ENCODE assay signal across 22 cellular contexts in genomic region chr22:31377609-31378008, GRCh38.
"Had no signal": no experiment of that assay in that cellular context is flagged by ENCODE, and none has a peak within 500 bp of the region (broad histone marks: within the 10 kb centered on the region; RNA-seq: fewer than 3 reads in every experiment).

No MANE protein-coding gene starts in this region.

- H3K4me1 ChIP-seq: breast epithelium, gastroesophageal sphincter, sigmoid colon, transverse colon, uterus had no signal

- H3K36me3 ChIP-seq: breast epithelium, gastroesophageal sphincter, sigmoid colon, transverse colon, uterus had no signal

- H3K4me1 Mint-ChIP-seq: WTC11 had no signal

- H3K36me3 Mint-ChIP-seq: activated naive CD8-positive, alpha-beta T cell treated with anti-CD3 and anti-CD28 coated beads for 36 hours; stimulated activated naive B cell treated with anti-CD40 and anti-IgM and Interleukin-4, amounts not matched to agents 10 μg/mL and 1 μg/mL and 100 μg/mL, for 72 hours; WTC11 had no signal

- H3K9me3 Mint-ChIP-seq: activated naive CD8-positive, alpha-beta T cell treated with anti-CD3 and anti-CD28 coated beads for 36 hours; activated T-cell treated with anti-CD3 and anti-CD28 coated beads, Interleukin-2, amount 50 U/mL, for 24 hours; activated T-helper 2 cell treated with anti-CD3 and anti-CD28 coated beads, Interferon-gamma antibody, Interleukin-2, Interleukin-4, amounts not matched to agents 10 μg/mL and 5 μg/mL and 100 μg/mL, durations not matched to agents 14 hours and 24 hours and 36 hours; stimulated activated naive B cell treated with anti-CD40 and anti-IgM and Interleukin-4, amounts not matched to agents 10 μg/mL and 1 μg/mL and 100 μg/mL, for 72 hours; WTC11 had no signal

- H3K27me3 Mint-ChIP-seq: activated naive CD8-positive, alpha-beta T cell treated with anti-CD3 and anti-CD28 coated beads for 36 hours; activated T-cell treated with anti-CD3 and anti-CD28 coated beads, Interleukin-2, amount 50 U/mL, for 24 hours; stimulated activated naive B cell treated with anti-CD40 and anti-IgM and Interleukin-4, amounts not matched to agents 10 μg/mL and 1 μg/mL and 100 μg/mL, for 72 hours had no signal

- H3K4me3 Mint-ChIP-seq: activated naive CD8-positive, alpha-beta T cell treated with anti-CD3 and anti-CD28 coated beads for 36 hours; activated T-cell treated with anti-CD3 and anti-CD28 coated beads, Interleukin-2, amount 50 U/mL, for 24 hours; stimulated activated naive B cell treated with anti-CD40 and anti-IgM and Interleukin-4, amounts not matched to agents 10 μg/mL and 1 μg/mL and 100 μg/mL, for 72 hours; WTC11 had no signal

- H3K27ac Mint-ChIP-seq: activated naive CD8-positive, alpha-beta T cell treated with anti-CD3 and anti-CD28 coated beads for 36 hours; activated T-cell treated with anti-CD3 and anti-CD28 coated beads, Interleukin-2, amount 50 U/mL, for 24 hours; stimulated activated naive B cell treated with anti-CD40 and anti-IgM and Interleukin-4, amounts not matched to agents 10 μg/mL and 1 μg/mL and 100 μg/mL, for 72 hours; WTC11 had no signal

- H3K27me3 ChIP-seq: breast epithelium, gastroesophageal sphincter, sigmoid colon, transverse colon, uterus had no signal

- H3K4me3 ChIP-seq: breast epithelium, gastroesophageal sphincter, sigmoid colon, transverse colon, uterus had no signal

- H3K9me3 ChIP-seq: breast epithelium, gastroesophageal sphincter, sigmoid colon, transverse colon, uterus had no signal

- ATAC-seq: esophagus mucosa; gastroesophageal sphincter; left lobe of liver; stimulated activated naive B cell treated with anti-CD40 and anti-IgM and Interleukin-4, amounts not matched to agents 10 μg/mL and 1 μg/mL and 100 μg/mL, for 72 hours; WTC11 had no signal

- DNase-seq: activated naive CD4-positive, alpha-beta T cell; activated naive CD8-positive, alpha-beta T cell treated with anti-CD3 and anti-CD28 coated beads for 36 hours; activated T-cell treated with anti-CD3 and anti-CD28 coated beads, Interleukin-2, amount 50 U/mL, for 24 hours; dermis blood vessel endothelial cell; effector memory CD4-positive, alpha-beta T cell; head of caudate nucleus; midbrain; occipital lobe; sigmoid colon; stimulated activated CD4-positive, alpha-beta T cell treated with anti-CD3 and anti-CD28 coated beads, Interleukin-2, amount 100 ng/mL, for 48 hours; stimulated activated CD8-positive, alpha-beta memory T cell treated with anti-CD3 and anti-CD28 coated beads, Interleukin-4, amount 100 ng/mL, for 48 hours; stimulated activated naive B cell treated with anti-CD40 and anti-IgM and Interleukin-4, amounts not matched to agents 10 μg/mL and 1 μg/mL and 100 μg/mL, for 72 hours; T-helper 1 cell; T-helper 9 cell; transverse colon; uterus had no signal

- H3K27ac ChIP-seq: breast epithelium, gastroesophageal sphincter, sigmoid colon, transverse colon, uterus had no signal
